ENCODE assay signal across 8 cellular contexts in genomic region chr10:103452714-103453230, GRCh38. TPM values are rescaled to one million over a fixed set of nuclear protein-coding genes. Genes with fewer than 3 reads are reported as not detected.
A peak's percentile ranks its signal among the peaks of the same experiment; 100 is the strongest.
DNase-seq lines count a peak whose midpoint lies in the region; ATAC-seq and TF ChIP-seq lines count a peak whose summit lies in the region.

No MANE protein-coding gene starts in this region.

- DNase-seq in stimulated activated naive CD8-positive, alpha-beta T cell treated with anti-CD3 and anti-CD28 coated beads, Interleukin-15, Interleukin-2, amounts not matched to agents 100 U/mL and 50 U/mL, for 24 hours, result no peak
- DNase-seq in MCF 10A (ENCODE audit: unreplicated experiment) (no peak), NCI-H226 (no peak)
- DNase-seq in stimulated activated CD8-positive, alpha-beta memory T cell treated with anti-CD3 and anti-CD28 coated beads, Interleukin-4, amount 100 ng/mL, for 48 hours, result no peak

- no peak overlapping the region for H3K27ac Mint-ChIP-seq in stimulated activated naive CD8-positive, alpha-beta T cell treated with anti-CD3 and anti-CD28 coated beads, Interleukin-15, Interleukin-2, amounts not matched to agents 100 ng/mL and 50 ng/mL, for 24 hours
- H3K27ac Mint-ChIP-seq in MCF 10A (ENCODE audit: low read depth, unreplicated experiment), result peak overlapping the region; percentile 7

- peaks cover 17 to 23% of the 10 kb centered on the region in 2 donors for H3K4me1 ChIP-seq in mucosa of rectum (ENCODE audit: control insufficient read depth in 2 of 2, insufficient read depth in 2 of 2, low read length in 2 of 2)

- peak overlapping the region; percentile 66 to 80 for H3K4me3 ChIP-seq in mucosa of rectum (ENCODE audit: low read length in 2 of 2)

- H3K4me3 Mint-ChIP-seq in stimulated activated naive CD8-positive, alpha-beta T cell treated with anti-CD3 and anti-CD28 coated beads, Interleukin-15, Interleukin-2, amounts not matched to agents 100 ng/mL and 50 ng/mL, for 24 hours, result peak overlapping the region; percentile 36
- peak overlapping the region; percentile 77 for H3K4me3 Mint-ChIP-seq in MCF 10A (ENCODE audit: unreplicated experiment)

- no peaks in the 10 kb centered on the region for H3K9me3 ChIP-seq in mucosa of rectum (ENCODE audit: control insufficient read depth in 2 of 2, low read length in 2 of 2)

- peaks cover 16% of the 10 kb centered on the region for H3K36me3 Mint-ChIP-seq in stimulated activated naive CD8-positive, alpha-beta T cell treated with anti-CD3 and anti-CD28 coated beads, Interleukin-15, Interleukin-2, amounts not matched to agents 100 ng/mL and 50 ng/mL, for 24 hours (ENCODE audit: low read depth)
- H3K36me3 Mint-ChIP-seq in MCF 10A (ENCODE audit: insufficient read depth, unreplicated experiment), result peaks cover 24% of the 10 kb centered on the region

- peak overlapping the region; percentile 82 for H3K27ac ChIP-seq in mucosa of rectum (ENCODE audit: low read depth in 2 of 2, low read length in 2 of 2)

- CTCF ChIA-PET in MCF 10A (lab: Yijun Ruan, JAX), result interaction anchor here (0.7 to 1.1 kb wide), 2 partner anchors 24 to 33 kb away, joined by 3 to 5 read pairs; no protein-coding TSS in a partner anchor

- no peak for TF ChIP-seq CTCF in MCF 10A (IDR thresholded peaks at IDR 0.05; ENCODE audit: unreplicated experiment)

- H3K9me3 Mint-ChIP-seq in stimulated activated naive CD8-positive, alpha-beta T cell treated with anti-CD3 and anti-CD28 coated beads, Interleukin-15, Interleukin-2, amounts not matched to agents 100 ng/mL and 50 ng/mL, for 24 hours, result no peaks in the 10 kb centered on the region
- H3K9me3 Mint-ChIP-seq in MCF 10A (ENCODE audit: unreplicated experiment), result no peaks in the 10 kb centered on the region

- peaks cover 36% of the 10 kb centered on the region for H3K4me1 Mint-ChIP-seq in stimulated activated naive CD8-positive, alpha-beta T cell treated with anti-CD3 and anti-CD28 coated beads, Interleukin-15, Interleukin-2, amounts not matched to agents 100 ng/mL and 50 ng/mL, for 24 hours (ENCODE audit: low read depth)
- peaks cover 25% of the 10 kb centered on the region for H3K4me1 Mint-ChIP-seq in MCF 10A (ENCODE audit: insufficient read depth, unreplicated experiment)

- H3K9ac ChIP-seq in mucosa of rectum (ENCODE audit: low read depth in 1 of 2, low read length in 2 of 2), result peak overlapping the region in 1 of 2 donors; percentile 70

- ATAC-seq in stimulated activated naive CD8-positive, alpha-beta T cell treated with anti-CD3 and anti-CD28 coated beads, Interleukin-15, Interleukin-2, amounts not matched to agents 100 U/mL and 50 U/mL, for 24 hours, result no peak
- ATAC-seq in GM21367 (IDR thresholded peaks at IDR 0.05; ENCODE audit: unreplicated experiment), result no peak
- ATAC-seq in GM21529 (IDR thresholded peaks at IDR 0.05; ENCODE audit: unreplicated experiment), result no peak

- BruUV-seq in MCF 10A (replicated peaks; lab: Mats Ljungman, UMichigan), result no TSS peak

- H3K36me3 ChIP-seq in mucosa of rectum (ENCODE audit: control insufficient read depth in 2 of 2, insufficient read depth in 2 of 2, low read length in 2 of 2), result peaks cover 5 to 9% of the 10 kb centered on the region in 2 donors

- POLR2A ChIA-PET in MCF 10A (lab: Yijun Ruan, JAX), result interaction anchor here (1.1 kb wide), 1 partner anchor 56 kb away, joined by 3 read pairs; the partner anchor contains the start of genes ATP5MK and PDCD11

- peaks cover 0 to 3% of the 10 kb centered on the region in 2 donors for H3K27me3 ChIP-seq in mucosa of rectum (ENCODE audit: control insufficient read depth in 2 of 2, insufficient read depth in 2 of 2, low read length in 2 of 2)

- intact Hi-C loops in MCF 10A (cut with micrococcal nuclease), result no loop called here

- H3K27me3 Mint-ChIP-seq in stimulated activated naive CD8-positive, alpha-beta T cell treated with anti-CD3 and anti-CD28 coated beads, Interleukin-15, Interleukin-2, amounts not matched to agents 100 ng/mL and 50 ng/mL, for 24 hours, result no peaks in the 10 kb centered on the region
- no peaks in the 10 kb centered on the region for H3K27me3 Mint-ChIP-seq in MCF 10A (ENCODE audit: insufficient read depth, unreplicated experiment)

RNA-seq across cellular contexts. Expression of gene CALHM2, which starts 0.6 kb away (rescaled TPM):
- total RNA-seq in MCF 10A (2022), result 4.2 TPM in 2 replicates

RNA-seq across cellular contexts. Expression of gene CALHM1, which starts 5.9 kb away (rescaled TPM):
- total RNA-seq in MCF 10A (2022), result not detected in 2 replicates

RNA-seq across cellular contexts. Expression of gene CALHM3, which starts 26.3 kb away (rescaled TPM):
- not detected in 2 replicates for total RNA-seq in MCF 10A (2022)

RNA-seq across cellular contexts. Expression of gene NEURL1, which starts 40.7 kb away (rescaled TPM):
- total RNA-seq in MCF 10A (2022), result 0.20 TPM in 1 of 2 replicates, not detected in the other

RNA-seq across cellular contexts. Expression of gene PDCD11, which starts 56.3 kb away (rescaled TPM):
- total RNA-seq in MCF 10A (2022), result 73.2 and 81.7 TPM in 2 replicates
